ENCODE assay signal across 9 cellular contexts in the genomic region with DNA sequence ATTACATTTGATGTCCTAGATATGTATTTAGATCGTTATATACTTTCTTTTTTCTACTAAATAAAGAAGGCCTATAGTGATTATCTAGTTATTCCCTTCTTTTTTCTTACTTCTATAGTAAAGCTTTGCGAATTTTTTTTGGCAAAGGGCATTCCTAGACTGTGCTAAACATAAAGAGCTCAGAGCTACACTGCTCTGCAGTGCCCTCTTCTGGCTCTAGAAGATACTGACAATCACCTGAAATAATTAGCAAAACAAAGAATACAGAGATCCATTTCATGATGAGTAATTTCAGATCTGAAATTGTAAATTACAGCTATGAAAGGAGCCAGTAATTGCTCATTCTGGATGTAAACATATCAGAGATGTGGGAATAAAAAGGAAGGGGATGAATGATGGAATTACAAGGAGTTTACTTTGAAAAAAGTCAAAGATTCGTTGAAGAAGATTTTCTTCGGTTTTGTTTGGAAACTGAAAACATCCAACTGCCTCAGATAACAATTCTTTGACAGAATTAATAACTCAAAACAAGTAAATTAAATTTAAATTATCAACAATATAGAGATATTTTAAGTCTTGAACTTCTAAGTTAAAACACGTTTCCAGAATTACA.
DNase-seq lines count a peak whose midpoint lies in the region; ATAC-seq and TF ChIP-seq lines count a peak whose summit lies in the region.
"Had no signal": no experiment of that assay in that cellular context is flagged by ENCODE, and none has a peak within 500 bp of the region (broad histone marks: within the 10 kb centered on the region; RNA-seq: fewer than 3 reads in every experiment).

No MANE protein-coding gene starts in this region.

- H3K9me3 ChIP-seq in BE2C = no peaks in the 10 kb centered on the region

- CTCF ChIA-PET in WTC11 (lab: Charles Lee) = interaction anchor here (0.6 to 1.8 kb wide), 19 partner anchors 9 to 555 kb away, joined by 3 to 12 read pairs (median 4); no protein-coding TSS in a partner anchor

- ATAC-seq in GM18498 (IDR thresholded peaks at IDR 0.05; ENCODE audit: unreplicated experiment) (peak; percentile 88), HG02763 (IDR thresholded peaks at IDR 0.05; ENCODE audit: unreplicated experiment) (peak; percentile 84), WTC11 (peak; percentile 87), HG03097 (IDR thresholded peaks at IDR 0.05; ENCODE audit: low FRiP score, unreplicated experiment) (no peak)

- TF ChIP-seq CTCF in BE2C (IDR thresholded peaks at IDR 0.05; ENCODE audit: low read depth, low read length) (peak; percentile 88), WTC11 (IDR thresholded peaks at IDR 0.05) (0 out of 2 replicates have a peak, but pooled peaks have one; percentile 51), retinal pigment epithelial cell (conservative IDR thresholded peaks at IDR 0.05; ENCODE audit: low read depth, low read length) (peak; percentile 84)

- H3K4me3 ChIP-seq in BE2C (ENCODE audit: low read depth, low read length) = no peak overlapping the region
- H3K4me3 ChIP-seq in retinal pigment epithelial cell (ENCODE audit: low read length) = no peak overlapping the region

- no peak overlapping the region for H3K4me3 Mint-ChIP-seq in WTC11
- H3K4me3 Mint-ChIP-seq: T-helper 1 cell treated with Interleukin-12 subunit alpha and Interleukin-12 subunit beta and Interleukin-4 antibody, amounts not matched to agents 30 μg/mL and 1 μg/mL, for 36 hours had no signal

- H3K4me1 ChIP-seq in BE2C = no peaks in the 10 kb centered on the region

- H3K36me3 Mint-ChIP-seq in WTC11 = peaks cover 5% of the 10 kb centered on the region; the same call in 1 of the 2 replicates

- H3K27me3 ChIP-seq in BE2C = peaks cover 7% of the 10 kb centered on the region

- peak; percentile 17 for DNase-seq in BE2C
- DNase-seq in NCI-H1417 (lab: John Stamatoyannopoulos, UW) = peak; percentile 40 to 88 (median 83)
- no peak for DNase-seq in WTC11 (ENCODE audit: low spot score)
- DNase-seq in glomerular endothelial cell (ENCODE audit: extremely low read depth, low read depth, low spot score) = peak; percentile 36
- DNase-seq in retinal pigment epithelial cell (ENCODE audit: low read depth) = no peak

- H3K27me3 Mint-ChIP-seq in WTC11 (ENCODE audit: low read depth) = no peaks in the 10 kb centered on the region

- peaks cover 7% of the 10 kb centered on the region for H3K9me3 Mint-ChIP-seq in WTC11
- H3K9me3 Mint-ChIP-seq: T-helper 1 cell treated with Interleukin-12 subunit alpha and Interleukin-12 subunit beta and Interleukin-4 antibody, amounts not matched to agents 30 μg/mL and 1 μg/mL, for 36 hours had no signal

- POLR2A ChIA-PET in WTC11 (lab: Charles Lee) = interaction anchor here (0.5 kb wide), 1 partner anchor 1513 kb away, joined by 3 read pairs; no protein-coding TSS in a partner anchor

- H3K36me3 ChIP-seq in BE2C = no peaks in the 10 kb centered on the region

- H3K4me1 Mint-ChIP-seq in WTC11 = peaks cover 23% of the 10 kb centered on the region

- peak overlapping the region; percentile 82; the same call in 1 of the 2 replicates for H3K27ac Mint-ChIP-seq in WTC11
- H3K27ac Mint-ChIP-seq: T-helper 1 cell treated with Interleukin-12 subunit alpha and Interleukin-12 subunit beta and Interleukin-4 antibody, amounts not matched to agents 30 μg/mL and 1 μg/mL, for 36 hours had no signal

TF ChIP-seq in WTC11, 78 proteins besides CTCF, POLR2A, EP300 and RAD21 (continues in another document):
- TF ChIP-seq ZNF121 (CRISPR knock-in tag; IDR thresholded peaks at IDR 0.05) = no peak
- TF ChIP-seq ZNF671 (CRISPR knock-in tag; IDR thresholded peaks at IDR 0.05) = no peak
- TF ChIP-seq ETV6 (CRISPR knock-in tag; IDR thresholded peaks at IDR 0.05) = no peak
- no peak for TF ChIP-seq CBFB (CRISPR knock-in tag; IDR thresholded peaks at IDR 0.05; ENCODE audit: low read depth)
- TF ChIP-seq, protein P1, sequence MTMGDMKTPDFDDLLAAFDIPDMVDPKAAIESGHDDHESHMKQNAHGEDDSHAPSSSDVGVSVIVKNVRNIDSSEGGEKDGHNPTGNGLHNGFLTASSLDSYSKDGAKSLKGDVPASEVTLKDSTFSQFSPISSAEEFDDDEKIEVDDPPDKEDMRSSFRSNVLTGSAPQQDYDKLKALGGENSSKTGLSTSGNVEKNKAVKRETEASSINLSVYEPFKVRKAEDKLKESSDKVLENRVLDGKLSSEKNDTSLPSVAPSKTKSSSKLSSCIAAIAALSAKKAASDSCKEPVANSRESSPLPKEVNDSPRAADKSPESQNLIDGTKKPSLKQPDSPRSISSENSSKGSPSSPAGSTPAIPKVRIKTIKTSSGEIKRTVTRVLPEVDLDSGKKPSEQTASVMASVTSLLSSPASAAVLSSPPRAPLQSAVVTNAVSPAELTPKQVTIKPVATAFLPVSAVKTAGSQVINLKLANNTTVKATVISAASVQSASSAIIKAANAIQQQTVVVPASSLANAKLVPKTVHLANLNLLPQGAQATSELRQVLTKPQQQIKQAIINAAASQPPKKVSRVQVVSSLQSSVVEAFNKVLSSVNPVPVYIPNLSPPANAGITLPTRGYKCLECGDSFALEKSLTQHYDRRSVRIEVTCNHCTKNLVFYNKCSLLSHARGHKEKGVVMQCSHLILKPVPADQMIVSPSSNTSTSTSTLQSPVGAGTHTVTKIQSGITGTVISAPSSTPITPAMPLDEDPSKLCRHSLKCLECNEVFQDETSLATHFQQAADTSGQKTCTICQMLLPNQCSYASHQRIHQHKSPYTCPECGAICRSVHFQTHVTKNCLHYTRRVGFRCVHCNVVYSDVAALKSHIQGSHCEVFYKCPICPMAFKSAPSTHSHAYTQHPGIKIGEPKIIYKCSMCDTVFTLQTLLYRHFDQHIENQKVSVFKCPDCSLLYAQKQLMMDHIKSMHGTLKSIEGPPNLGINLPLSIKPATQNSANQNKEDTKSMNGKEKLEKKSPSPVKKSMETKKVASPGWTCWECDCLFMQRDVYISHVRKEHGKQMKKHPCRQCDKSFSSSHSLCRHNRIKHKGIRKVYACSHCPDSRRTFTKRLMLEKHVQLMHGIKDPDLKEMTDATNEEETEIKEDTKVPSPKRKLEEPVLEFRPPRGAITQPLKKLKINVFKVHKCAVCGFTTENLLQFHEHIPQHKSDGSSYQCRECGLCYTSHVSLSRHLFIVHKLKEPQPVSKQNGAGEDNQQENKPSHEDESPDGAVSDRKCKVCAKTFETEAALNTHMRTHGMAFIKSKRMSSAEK (CRISPR knock-in tag; IDR thresholded peaks at IDR 0.05; ENCODE audit: borderline replicate concordance) = no peak
- no peak for TF ChIP-seq ZMAT4 (CRISPR knock-in tag; IDR thresholded peaks at IDR 0.05)
- TF ChIP-seq, protein P2, sequence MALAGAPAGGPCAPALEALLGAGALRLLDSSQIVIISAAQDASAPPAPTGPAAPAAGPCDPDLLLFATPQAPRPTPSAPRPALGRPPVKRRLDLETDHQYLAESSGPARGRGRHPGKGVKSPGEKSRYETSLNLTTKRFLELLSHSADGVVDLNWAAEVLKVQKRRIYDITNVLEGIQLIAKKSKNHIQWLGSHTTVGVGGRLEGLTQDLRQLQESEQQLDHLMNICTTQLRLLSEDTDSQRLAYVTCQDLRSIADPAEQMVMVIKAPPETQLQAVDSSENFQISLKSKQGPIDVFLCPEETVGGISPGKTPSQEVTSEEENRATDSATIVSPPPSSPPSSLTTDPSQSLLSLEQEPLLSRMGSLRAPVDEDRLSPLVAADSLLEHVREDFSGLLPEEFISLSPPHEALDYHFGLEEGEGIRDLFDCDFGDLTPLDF (CRISPR knock-in tag; IDR thresholded peaks at IDR 0.05) = no peak
- TF ChIP-seq, protein P3, sequence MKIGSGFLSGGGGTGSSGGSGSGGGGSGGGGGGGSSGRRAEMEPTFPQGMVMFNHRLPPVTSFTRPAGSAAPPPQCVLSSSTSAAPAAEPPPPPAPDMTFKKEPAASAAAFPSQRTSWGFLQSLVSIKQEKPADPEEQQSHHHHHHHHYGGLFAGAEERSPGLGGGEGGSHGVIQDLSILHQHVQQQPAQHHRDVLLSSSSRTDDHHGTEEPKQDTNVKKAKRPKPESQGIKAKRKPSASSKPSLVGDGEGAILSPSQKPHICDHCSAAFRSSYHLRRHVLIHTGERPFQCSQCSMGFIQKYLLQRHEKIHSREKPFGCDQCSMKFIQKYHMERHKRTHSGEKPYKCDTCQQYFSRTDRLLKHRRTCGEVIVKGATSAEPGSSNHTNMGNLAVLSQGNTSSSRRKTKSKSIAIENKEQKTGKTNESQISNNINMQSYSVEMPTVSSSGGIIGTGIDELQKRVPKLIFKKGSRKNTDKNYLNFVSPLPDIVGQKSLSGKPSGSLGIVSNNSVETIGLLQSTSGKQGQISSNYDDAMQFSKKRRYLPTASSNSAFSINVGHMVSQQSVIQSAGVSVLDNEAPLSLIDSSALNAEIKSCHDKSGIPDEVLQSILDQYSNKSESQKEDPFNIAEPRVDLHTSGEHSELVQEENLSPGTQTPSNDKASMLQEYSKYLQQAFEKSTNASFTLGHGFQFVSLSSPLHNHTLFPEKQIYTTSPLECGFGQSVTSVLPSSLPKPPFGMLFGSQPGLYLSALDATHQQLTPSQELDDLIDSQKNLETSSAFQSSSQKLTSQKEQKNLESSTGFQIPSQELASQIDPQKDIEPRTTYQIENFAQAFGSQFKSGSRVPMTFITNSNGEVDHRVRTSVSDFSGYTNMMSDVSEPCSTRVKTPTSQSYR (CRISPR knock-in tag; IDR thresholded peaks at IDR 0.05) = no peak
- TF ChIP-seq EMX1 (CRISPR knock-in tag; IDR thresholded peaks at IDR 0.05) = no peak

Comparison
In these comparisons a context has a peak if more than half of its experiments do, and no peak if none do; other contexts are left out.
1. DNase-seq: peak in BE2C (single experiment), NCI-H1417 (3 of 3) and glomerular endothelial cell (single experiment); none in WTC11 (single experiment) and retinal pigment epithelial cell (single experiment).
2. Peak in every context shown above with its lines, with median percentiles within 50 percentile points of each other: CTCF ChIP-seq.